In the genomic region with DNA sequence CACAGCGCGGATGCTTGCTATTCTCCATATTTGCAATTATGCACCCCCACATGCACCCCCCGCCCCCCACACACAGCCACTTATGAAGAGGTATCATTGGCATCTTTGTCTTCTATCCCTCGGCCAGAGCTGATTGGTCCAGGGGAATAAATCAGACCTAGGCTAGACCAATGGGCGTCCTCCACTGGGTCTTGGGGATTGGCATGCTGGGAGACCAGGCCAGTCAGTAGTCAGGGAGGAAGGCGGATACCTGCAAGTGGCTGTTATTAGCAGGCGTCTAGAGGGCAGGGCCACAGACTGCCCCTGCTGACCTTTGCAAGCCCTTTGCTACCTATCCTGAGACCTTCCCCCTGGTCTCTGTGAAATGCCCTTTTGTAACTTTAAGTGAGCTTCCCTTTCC, we compare ENCODE assay signal across 19 cellular contexts. TPM values are rescaled to one million over a fixed set of nuclear protein-coding genes. Genes with fewer than 3 reads are reported as not detected.
DNase-seq lines count a peak whose midpoint lies in the region; ATAC-seq, FAIRE-seq and TF ChIP-seq lines count a peak whose summit lies in the region.
"Had no signal": no experiment of that assay in that cellular context is flagged by ENCODE, and none has a peak within 500 bp of the region (broad histone marks: within the 10 kb centered on the region; RNA-seq: fewer than 3 reads in every experiment).

No MANE protein-coding gene starts in this region.

- 96 to 97% methylated on average over 7 of the region's 7 CpGs for WGBS in aorta, 2 donors
- 86 to 94% (median 92%) methylated on average over 2 to 7 of the region's 7 CpGs for WGBS in adrenal gland, 4 donors

- TF ChIP-seq CTCF in HEK293 (tag by site-specific recombination; IDR thresholded peaks at IDR 0.05): no peak
- TF ChIP-seq CTCF in ascending aorta (IDR thresholded peaks at IDR 0.05): no peak
- no peak for TF ChIP-seq CTCF in kidney (IDR thresholded peaks at IDR 0.05; ENCODE audit: borderline replicate concordance, extremely low read depth, insufficient read depth)
- TF ChIP-seq CTCF in adrenal gland (IDR thresholded peaks at IDR 0.05): no peak

- POLR2A ChIA-PET in HEK293 (lab: Yijun Ruan, JAX): no interaction called here

- H3K4me3 ChIP-seq in HEK293 (ENCODE audit: low read depth, low read length) (no peak overlapping the region), ascending aorta (no peak overlapping the region), kidney (ENCODE audit: low read length in 2 of 2) (no peak overlapping the region), aorta (ENCODE audit: low read length in 2 of 2) (no peak overlapping the region), adrenal gland (no peak overlapping the region)
- H3K4me3 ChIP-seq: SJCRH30 had no signal

- H3K9ac ChIP-seq in kidney (ENCODE audit: low read length in 2 of 2): no peak overlapping the region

- intact Hi-C loops in ascending aorta (cut with DNase I): no loop called here
- intact Hi-C loops in kidney (cut with DNase I): no loop called here
- intact Hi-C loops in aorta (cut with DNase I): no loop called here
- intact Hi-C loops in adrenal gland (cut with DNase I): no loop called here

- H3K36me3 ChIP-seq in HEK293 (ENCODE audit: control insufficient read depth in 2 of 2, insufficient read depth in 1 of 2, low read length in 2 of 2) (no peaks in the 10 kb centered on the region), ascending aorta (peaks cover 24 to 49% of the 10 kb centered on the region in 2 donors), kidney (ENCODE audit: control insufficient read depth in 1 of 2, insufficient read depth in 2 of 2, low read length in 2 of 2) (no peaks in the 10 kb centered on the region), aorta (ENCODE audit: control insufficient read depth in 1 of 2, insufficient read depth in 2 of 2, low read length in 1 of 2) (peaks cover 3 to 4% of the 10 kb centered on the region in 2 donors), adrenal gland (replicated peaks in 1 of 2) (no peaks in the 10 kb centered on the region)

- H3K9me3 ChIP-seq in HEK293 (ENCODE audit: control insufficient read depth, insufficient read depth, low read depth, low read length): no peaks in the 10 kb centered on the region
- no peaks in the 10 kb centered on the region for H3K9me3 ChIP-seq in ascending aorta
- H3K9me3 ChIP-seq in kidney (ENCODE audit: control insufficient read depth in 1 of 2, low read length in 2 of 2): no peaks in the 10 kb centered on the region
- H3K9me3 ChIP-seq in aorta (ENCODE audit: control insufficient read depth, low read length): no peaks in the 10 kb centered on the region
- no peaks in the 10 kb centered on the region for H3K9me3 ChIP-seq in adrenal gland (replicated peaks in 1 of 3)
- H3K9me3 ChIP-seq: Caco-2, SJCRH30 had no signal

- DNase-seq in ascending aorta (ENCODE audit: low spot score in 2 of 2): no peak
- peak; percentile 12 for DNase-seq in kidney
- peak; percentile 21 to 27 for DNase-seq in aorta
- no peak for DNase-seq in activated CD4-positive, alpha-beta T cell treated with anti-CD3 and anti-CD28 coated beads for 48 hours
- no peak for DNase-seq in superior temporal gyrus (ENCODE audit: extremely low spot score)
- DNase-seq in adrenal gland: no peak
- DNase-seq: Caco-2; CD4-positive, CD25-positive, alpha-beta regulatory T cell; DMS 273 treated with DMSO at 0.1 percent for 48 hours; GOT3; NCI-H1105; NCI-H2029 treated with DMSO at 0.1 percent for 48 hours; NCI-H226; NCI-H524; NCI-H774 had no signal

- H3K27me3 ChIP-seq in ascending aorta: no peaks in the 10 kb centered on the region
- no peaks in the 10 kb centered on the region for H3K27me3 ChIP-seq in aorta (ENCODE audit: control insufficient read depth in 1 of 2, insufficient read depth in 2 of 2, low read length in 1 of 2)
- H3K27me3 ChIP-seq in adrenal gland: no peaks in the 10 kb centered on the region
- H3K27me3 ChIP-seq: SJCRH30 had no signal

- no peaks in the 10 kb centered on the region for H3K4me1 ChIP-seq in HEK293 (ENCODE audit: control insufficient read depth, insufficient read depth, low read length)
- peaks cover 40 to 94% of the 10 kb centered on the region in 2 donors for H3K4me1 ChIP-seq in ascending aorta
- H3K4me1 ChIP-seq in kidney (ENCODE audit: control insufficient read depth in 1 of 2, insufficient read depth in 1 of 2, low read depth in 1 of 2, low read length in 2 of 2): peaks cover 3 to 6% of the 10 kb centered on the region in 2 donors
- no peaks in the 10 kb centered on the region for H3K4me1 ChIP-seq in aorta (ENCODE audit: control insufficient read depth in 1 of 2, insufficient read depth in 2 of 2, low read length in 2 of 2)
- H3K4me1 ChIP-seq in adrenal gland (replicated peaks in 1 of 2): peaks cover 0 to 6% of the 10 kb centered on the region in 2 donors
- H3K4me1 ChIP-seq: Caco-2 had no signal

- ATAC-seq in aorta (ENCODE audit: low FRiP score): no peak

- no peak for TF ChIP-seq POLR2A in adrenal gland (IDR thresholded peaks at IDR 0.05)

- FAIRE-seq in kidney (lab: Jason Lieb, UNC): no peak
- FAIRE-seq: GM12891, RCC 7860 had no signal

- H3K27ac ChIP-seq in HEK293 (ENCODE audit: extremely low read depth, low read depth, low read length): no peak overlapping the region
- peak overlapping the region; percentile 80 to 93 for H3K27ac ChIP-seq in ascending aorta
- H3K27ac ChIP-seq in kidney (ENCODE audit: low read depth in 2 of 2, low read length in 2 of 2): no peak overlapping the region
- peak overlapping the region in 1 of 2 donors; percentile 24 for H3K27ac ChIP-seq in aorta (ENCODE audit: low read depth in 1 of 2, low read length in 2 of 2)
- H3K27ac ChIP-seq in adrenal gland: no peak overlapping the region

- CTCF ChIA-PET in HEK293 (lab: Yijun Ruan, JAX): interaction anchor here (0.9 to 1.1 kb wide), 2 partner anchors 33 to 34 kb away, joined by 3 to 4 read pairs; no protein-coding TSS in a partner anchor

TF ChIP-seq in HEK293, 187 proteins besides CTCF, POLR2A, EP300 and RAD21:
- TF ChIP-seq ZNF112 (tag by site-specific recombination; IDR thresholded peaks at IDR 0.05) (no peak), SP2 (tag by site-specific recombination; IDR thresholded peaks at IDR 0.05) (0 out of 2 replicates have a peak, but pooled peaks have one; percentile 5), ZBTB8A (tag by site-specific recombination; IDR thresholded peaks at IDR 0.05) (no peak), ZNF555 (tag by site-specific recombination; conservative IDR thresholded peaks at IDR 0.05) (no peak), ZNF777 (tag by site-specific recombination; IDR thresholded peaks at IDR 0.05; ENCODE audit: borderline replicate concordance) (no peak), ZNF239 (tag by site-specific recombination; IDR thresholded peaks at IDR 0.05) (no peak)
- TF ChIP-seq, protein P1, sequence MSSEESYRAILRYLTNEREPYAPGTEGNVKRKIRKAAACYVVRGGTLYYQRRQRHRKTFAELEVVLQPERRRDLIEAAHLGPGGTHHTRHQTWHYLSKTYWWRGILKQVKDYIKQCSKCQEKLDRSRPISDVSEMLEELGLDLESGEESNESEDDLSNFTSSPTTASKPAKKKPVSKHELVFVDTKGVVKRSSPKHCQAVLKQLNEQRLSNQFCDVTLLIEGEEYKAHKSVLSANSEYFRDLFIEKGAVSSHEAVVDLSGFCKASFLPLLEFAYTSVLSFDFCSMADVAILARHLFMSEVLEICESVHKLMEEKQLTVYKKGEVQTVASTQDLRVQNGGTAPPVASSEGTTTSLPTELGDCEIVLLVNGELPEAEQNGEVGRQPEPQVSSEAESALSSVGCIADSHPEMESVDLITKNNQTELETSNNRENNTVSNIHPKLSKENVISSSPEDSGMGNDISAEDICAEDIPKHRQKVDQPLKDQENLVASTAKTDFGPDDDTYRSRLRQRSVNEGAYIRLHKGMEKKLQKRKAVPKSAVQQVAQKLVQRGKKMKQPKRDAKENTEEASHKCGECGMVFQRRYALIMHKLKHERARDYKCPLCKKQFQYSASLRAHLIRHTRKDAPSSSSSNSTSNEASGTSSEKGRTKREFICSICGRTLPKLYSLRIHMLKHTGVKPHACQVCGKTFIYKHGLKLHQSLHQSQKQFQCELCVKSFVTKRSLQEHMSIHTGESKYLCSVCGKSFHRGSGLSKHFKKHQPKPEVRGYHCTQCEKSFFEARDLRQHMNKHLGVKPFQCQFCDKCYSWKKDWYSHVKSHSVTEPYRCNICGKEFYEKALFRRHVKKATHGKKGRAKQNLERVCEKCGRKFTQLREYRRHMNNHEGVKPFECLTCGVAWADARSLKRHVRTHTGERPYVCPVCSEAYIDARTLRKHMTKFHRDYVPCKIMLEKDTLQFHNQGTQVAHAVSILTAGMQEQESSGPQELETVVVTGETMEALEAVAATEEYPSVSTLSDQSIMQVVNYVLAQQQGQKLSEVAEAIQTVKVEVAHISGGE (tag by site-specific recombination; conservative IDR thresholded peaks at IDR 0.05; ENCODE audit: low read depth): no peak

RNA-seq across cellular contexts. Expression of gene ATOH8, which starts 30.0 kb away (rescaled TPM):
- total RNA-seq in ascending aorta: 239 TPM
- 11.2 TPM for total RNA-seq in kidney
- polyA plus RNA-seq in kidney (ENCODE audit: insufficient read depth, low read depth, low replicate concordance): 18.6 TPM
- 10 to 100 TPM; 56.7 to 68.5 TPM for total RNA-seq in aorta
- 10 to 100 TPM; 51.5 to 78.8 TPM for polyA plus RNA-seq in aorta
- 10 to 100 TPM in 3 of 8 donors, 1 to 10 TPM in 5; 3.3 to 44.0 (median 7.3) TPM for total RNA-seq in adrenal gland
- polyA plus RNA-seq in adrenal gland: 10 to 100 TPM in 1 of 3 donors, 1 to 10 TPM in 1, under 1 TPM in 1; 0.88 to 10.1 (median 6.4) TPM
- total RNA-seq: Caco-2; CD4-positive, CD25-positive, alpha-beta regulatory T cell had no signal
- polyA plus RNA-seq: CD4-positive, CD25-positive, alpha-beta regulatory T cell had no signal

Comparison
In these comparisons a context has a peak if more than half of its experiments do, and no peak if none do; other contexts are left out.
1. H3K27ac ChIP-seq: peak in ascending aorta (2 of 2); none in HEK293 (single experiment), kidney (0 of 2) and adrenal gland (0 of 5).
2. DNase-seq: peak in kidney (single experiment) and aorta (2 of 2); none in ascending aorta (0 of 2), activated CD4-positive, alpha-beta T cell treated with anti-CD3 and anti-CD28 coated beads for 48 hours (single experiment), superior temporal gyrus (single experiment) and adrenal gland (0 of 7).